7 cellular contexts compared by ENCODE assay signal in genomic region chr15:35751421-35752133, GRCh38.
DNase-seq lines count a peak whose midpoint lies in the region; ATAC-seq, FAIRE-seq and TF ChIP-seq lines count a peak whose summit lies in the region.

No MANE protein-coding gene starts in this region.

- no peaks in the 10 kb centered on the region for H3K9me3 ChIP-seq in endothelial cell of umbilical vein (replicated peaks; ENCODE audit: control insufficient read depth, insufficient read depth, low read length)

- no peak overlapping the region for H3K27ac ChIP-seq in endothelial cell of umbilical vein (ENCODE audit: insufficient read depth, low read depth, low read length)

- peak overlapping the region; percentile 67 for H2AFZ ChIP-seq in endothelial cell of umbilical vein (ENCODE audit: low read depth, low read length)

- TF ChIP-seq CTCF in endothelial cell of umbilical vein (IDR thresholded peaks at IDR 0.05; ENCODE audit: extremely low read depth in 1 of 2, insufficient read depth in 1 of 2, low read depth in 1 of 2, low read length in 2 of 2) = peak; percentile 73 to 77

- no peaks in the 10 kb centered on the region for H3K9me1 ChIP-seq in endothelial cell of umbilical vein (replicated peaks; ENCODE audit: control insufficient read depth, extremely low read depth, insufficient read depth, low read length)

- no peaks in the 10 kb centered on the region for H3K79me2 ChIP-seq in endothelial cell of umbilical vein (ENCODE audit: control insufficient read depth, insufficient read depth, low read length)

- no peak overlapping the region for H3K9ac ChIP-seq in endothelial cell of umbilical vein (replicated peaks; ENCODE audit: extremely low read depth, insufficient read depth, low read length)

- H3K36me3 ChIP-seq in endothelial cell of umbilical vein (ENCODE audit: control insufficient read depth in 2 of 2, extremely low read depth in 1 of 2, insufficient read depth in 2 of 2, low read length in 2 of 2) = no peaks in the 10 kb centered on the region

- BruUV-seq in endothelial cell of umbilical vein (replicated peaks; lab: Mats Ljungman, UMichigan) = no TSS peak

- no peak overlapping the region for H3K4me3 Mint-ChIP-seq in stimulated activated memory B cell treated with anti-CD40 and anti-IgM and Interleukin-4, amounts not matched to agents 10 μg/mL and 1 μg/mL and 100 μg/mL, for 72 hours

- ATAC-seq in HG02938 (IDR thresholded peaks at IDR 0.05; ENCODE audit: unreplicated experiment) = peak; percentile 72
- peak; percentile 62 for ATAC-seq in stimulated activated memory B cell treated with anti-CD40 and anti-IgM and Interleukin-4, amounts not matched to agents 10 μg/mL and 1 μg/mL and 100 μg/mL, for 72 hours

- H3K4me2 ChIP-seq in endothelial cell of umbilical vein (ENCODE audit: insufficient read depth, low read length) = no peak overlapping the region

- H3K4me3 ChIP-seq in endothelial cell of umbilical vein (replicated peaks in 1 of 3; ENCODE audit: insufficient read depth in 1 of 3, low read depth in 1 of 3, low read length in 3 of 3) = no peak overlapping the region

- no peaks in the 10 kb centered on the region for H3K9me3 Mint-ChIP-seq in stimulated activated memory B cell treated with anti-CD40 and anti-IgM and Interleukin-4, amounts not matched to agents 10 μg/mL and 1 μg/mL and 100 μg/mL, for 72 hours

- H3K27me3 Mint-ChIP-seq in stimulated activated memory B cell treated with anti-CD40 and anti-IgM and Interleukin-4, amounts not matched to agents 10 μg/mL and 1 μg/mL and 100 μg/mL, for 72 hours = no peaks in the 10 kb centered on the region

- H3K4me1 ChIP-seq in endothelial cell of umbilical vein (ENCODE audit: control insufficient read depth, extremely low read depth, insufficient read depth, low read length) = peaks cover 3% of the 10 kb centered on the region

- DNase-seq in GM12891 (ENCODE audit: insufficient read length, low spot score) (no peak), NCI-H345 treated with DMSO at 0.1 percent for 48 hours (lab: John Stamatoyannopoulos, UW; ENCODE audit: unreplicated experiment) (peak; percentile 20), endothelial cell of umbilical vein (ENCODE audit: low read depth, low spot score) (peak; percentile 85), mucosa of gallbladder (ENCODE audit: low spot score) (peak; percentile 75)
- DNase-seq in activated CD4-positive, alpha-beta T cell treated with anti-CD3 and anti-CD28 coated beads, Interleukin-2, amount 50 U/mL, for 1 hour = peak; percentile 31

- no peaks in the 10 kb centered on the region for H4K20me1 ChIP-seq in endothelial cell of umbilical vein (replicated peaks; ENCODE audit: control insufficient read depth, extremely low read depth, insufficient read depth, low read length)

- no peaks in the 10 kb centered on the region for H3K4me1 Mint-ChIP-seq in stimulated activated memory B cell treated with anti-CD40 and anti-IgM and Interleukin-4, amounts not matched to agents 10 μg/mL and 1 μg/mL and 100 μg/mL, for 72 hours

- H3K27ac Mint-ChIP-seq in stimulated activated memory B cell treated with anti-CD40 and anti-IgM and Interleukin-4, amounts not matched to agents 10 μg/mL and 1 μg/mL and 100 μg/mL, for 72 hours = no peak overlapping the region

- dilution Hi-C loops in endothelial cell of umbilical vein (cut with MboI; ENCODE audit: extremely low pct_ligation_motif_present, low sequenced_read_pairs) = no loop called here

- intact Hi-C loops in endothelial cell of umbilical vein (cut with micrococcal nuclease) = loop anchor here (1.0 to 5.0 kb wide), 9 partner anchors 54 to 1383 kb away; no protein-coding TSS in a partner anchor

- FAIRE-seq in GM12891 (lab: Jason Lieb, UNC) = peak; percentile 71
- peak; percentile 93 for FAIRE-seq in endothelial cell of umbilical vein (lab: Jason Lieb, UNC)

- CTCF ChIA-PET in endothelial cell of umbilical vein (lab: Charles Lee) = interaction anchor here (0.6 to 3.3 kb wide), 93 partner anchors 9 to 1383 kb away, joined by 3 to 44 read pairs (median 4); partner anchors contain the start of genes CDIN1, DPH6 and MEIS2

- POLR2A ChIA-PET in endothelial cell of umbilical vein (lab: Charles Lee) = no interaction called here

- no peaks in the 10 kb centered on the region for H3K27me3 ChIP-seq in endothelial cell of umbilical vein (ENCODE audit: control insufficient read depth in 2 of 2, insufficient read depth in 2 of 2, low read length in 2 of 2)

- no peaks in the 10 kb centered on the region for H3K36me3 Mint-ChIP-seq in stimulated activated memory B cell treated with anti-CD40 and anti-IgM and Interleukin-4, amounts not matched to agents 10 μg/mL and 1 μg/mL and 100 μg/mL, for 72 hours

- TF ChIP-seq POLR2A in GM12891 (IDR thresholded peaks at IDR 0.05; ENCODE audit: low read depth, low read length) (no peak), endothelial cell of umbilical vein (IDR thresholded peaks at IDR 0.05; ENCODE audit: low read depth, low read length) (no peak)

TF ChIP-seq in GM12891, 5 proteins besides CTCF, POLR2A, EP300 and RAD21:
- TF ChIP-seq POLR2AphosphoS5 (IDR thresholded peaks at IDR 0.05; ENCODE audit: low read depth, low read length) (no peak), POU2F2 (IDR thresholded peaks at IDR 0.05; ENCODE audit: low read depth, low read length) (no peak), TAF1 (IDR thresholded peaks at IDR 0.05; ENCODE audit: low read depth, low read length) (no peak), PAX5 (IDR thresholded peaks at IDR 0.05; ENCODE audit: insufficient read depth, low read length, severe bottlenecking) (no peak), SPI1 (IDR thresholded peaks at IDR 0.05; ENCODE audit: low read depth, low read length) (no peak)

TF ChIP-seq in endothelial cell of umbilical vein, 7 proteins besides CTCF, POLR2A, EP300 and RAD21:
- TF ChIP-seq FOS (IDR thresholded peaks at IDR 0.05; ENCODE audit: borderline replicate concordance, insufficient read depth, low read length) (no peak), GATA2 (IDR thresholded peaks at IDR 0.05; ENCODE audit: insufficient read depth, insufficient read length, low read depth, low read length) (no peak), JUN (IDR thresholded peaks at IDR 0.05; ENCODE audit: borderline replicate concordance, insufficient read depth, insufficient read length, low read depth) (no peak), MAX (IDR thresholded peaks at IDR 0.05; ENCODE audit: insufficient read depth, insufficient read length) (no peak), EZH2 (IDR thresholded peaks at IDR 0.05; ENCODE audit: borderline replicate concordance, low read depth, low read length, severe bottlenecking) (no peak), POLR2AphosphoS5 (IDR thresholded peaks at IDR 0.05; ENCODE audit: insufficient read depth, low read depth, low read length) (no peak), MYC (IDR thresholded peaks at IDR 0.05; ENCODE audit: low read depth, low read length) (no peak)
